In the genomic region with DNA sequence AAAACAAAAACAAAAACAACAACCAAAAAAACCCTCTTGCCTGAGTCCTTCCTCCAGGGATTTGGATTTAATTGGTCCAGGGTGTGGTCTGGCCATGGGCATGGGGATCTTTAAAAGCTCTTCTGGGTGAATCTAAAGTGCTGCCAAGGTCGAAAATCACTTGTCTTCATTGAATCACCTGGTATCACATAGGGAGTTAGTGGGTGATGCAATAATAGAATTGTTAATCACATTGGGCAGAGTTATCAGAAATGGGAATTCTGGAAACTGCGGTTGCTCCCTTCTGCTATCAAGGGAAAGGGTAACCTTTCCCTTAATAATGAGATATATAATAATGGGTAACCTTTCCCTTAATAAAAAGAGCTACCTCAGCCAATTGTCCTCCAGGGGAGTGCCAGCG, we compare ENCODE assay signal across 2 cellular contexts.
A peak's percentile ranks its signal among the peaks of the same experiment; 100 is the strongest.
TF ChIP-seq lines count a peak whose summit lies in the region.

No MANE protein-coding gene starts in this region.

TF ChIP-seq in IMR-90, 13 proteins besides CTCF, POLR2A, EP300 and RAD21:
- TF ChIP-seq RFX5 (IDR thresholded peaks at IDR 0.05; ENCODE audit: low read depth, low read length) (no peak), MAZ (IDR thresholded peaks at IDR 0.05; ENCODE audit: borderline replicate concordance, low read depth, low read length) (no peak), NFE2L2 (IDR thresholded peaks at IDR 0.05; ENCODE audit: low read depth, low read length) (no peak), MAFK (IDR thresholded peaks at IDR 0.05; ENCODE audit: low read depth, low read length) (no peak), BHLHE40 (IDR thresholded peaks at IDR 0.05; ENCODE audit: low read depth, low read length) (no peak), CEBPB (IDR thresholded peaks at IDR 0.05; ENCODE audit: low read depth, low read length) (peak; percentile 50), FOS (IDR thresholded peaks at IDR 0.05; ENCODE audit: low read depth, low read length) (no peak)
- TF ChIP-seq, protein P1, sequence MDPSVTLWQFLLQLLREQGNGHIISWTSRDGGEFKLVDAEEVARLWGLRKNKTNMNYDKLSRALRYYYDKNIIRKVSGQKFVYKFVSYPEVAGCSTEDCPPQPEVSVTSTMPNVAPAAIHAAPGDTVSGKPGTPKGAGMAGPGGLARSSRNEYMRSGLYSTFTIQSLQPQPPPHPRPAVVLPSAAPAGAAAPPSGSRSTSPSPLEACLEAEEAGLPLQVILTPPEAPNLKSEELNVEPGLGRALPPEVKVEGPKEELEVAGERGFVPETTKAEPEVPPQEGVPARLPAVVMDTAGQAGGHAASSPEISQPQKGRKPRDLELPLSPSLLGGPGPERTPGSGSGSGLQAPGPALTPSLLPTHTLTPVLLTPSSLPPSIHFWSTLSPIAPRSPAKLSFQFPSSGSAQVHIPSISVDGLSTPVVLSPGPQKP (IDR thresholded peaks at IDR 0.05; ENCODE audit: borderline replicate concordance, low read depth, low read length): no peak

TF ChIP-seq in HepG2, 621 proteins besides CTCF, POLR2A, EP300 and RAD21:
- TF ChIP-seq MAFK (conservative IDR thresholded peaks at IDR 0.05 in 1 of 2, IDR thresholded peaks at IDR 0.05 in 1 of 2; ENCODE audit: low read length in 2 of 2): peak in 1 of 2 experiments; percentile 31; a peak in 2 of 4 replicates
- no peak for TF ChIP-seq RBFOX2 (IDR thresholded peaks at IDR 0.05; ENCODE audit: low read depth, low read length)
- TF ChIP-seq, protein P2, sequence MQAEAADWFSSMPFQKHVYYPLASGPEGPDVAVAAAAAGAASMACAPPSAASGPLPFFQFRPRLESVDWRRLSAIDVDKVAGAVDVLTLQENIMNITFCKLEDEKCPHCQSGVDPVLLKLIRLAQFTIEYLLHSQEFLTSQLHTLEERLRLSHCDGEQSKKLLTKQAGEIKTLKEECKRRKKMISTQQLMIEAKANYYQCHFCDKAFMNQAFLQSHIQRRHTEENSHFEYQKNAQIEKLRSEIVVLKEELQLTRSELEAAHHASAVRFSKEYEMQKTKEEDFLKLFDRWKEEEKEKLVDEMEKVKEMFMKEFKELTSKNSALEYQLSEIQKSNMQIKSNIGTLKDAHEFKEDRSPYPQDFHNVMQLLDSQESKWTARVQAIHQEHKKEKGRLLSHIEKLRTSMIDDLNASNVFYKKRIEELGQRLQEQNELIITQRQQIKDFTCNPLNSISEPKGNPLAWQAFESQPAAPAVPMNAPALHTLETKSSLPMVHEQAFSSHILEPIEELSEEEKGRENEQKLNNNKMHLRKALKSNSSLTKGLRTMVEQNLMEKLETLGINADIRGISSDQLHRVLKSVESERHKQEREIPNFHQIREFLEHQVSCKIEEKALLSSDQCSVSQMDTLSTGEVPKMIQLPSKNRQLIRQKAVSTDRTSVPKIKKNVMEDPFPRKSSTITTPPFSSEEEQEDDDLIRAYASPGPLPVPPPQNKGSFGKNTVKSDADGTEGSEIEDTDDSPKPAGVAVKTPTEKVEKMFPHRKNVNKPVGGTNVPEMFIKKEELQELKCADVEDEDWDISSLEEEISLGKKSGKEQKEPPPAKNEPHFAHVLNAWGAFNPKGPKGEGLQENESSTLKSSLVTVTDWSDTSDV (CRISPR knock-in tag; IDR thresholded peaks at IDR 0.05): no peak
- TF ChIP-seq XRCC5 (optimal IDR thresholded peaks at IDR 0.05; ENCODE audit: low read length): no peak
- no peak for TF ChIP-seq RFXAP (CRISPR knock-in tag; IDR thresholded peaks at IDR 0.05; ENCODE audit: borderline replicate concordance)
- peak; percentile 46; the same call in 1 of the 2 replicates for TF ChIP-seq CEBPB (IDR thresholded peaks at IDR 0.05; ENCODE audit: borderline replicate concordance, low read depth, low read length)
- TF ChIP-seq, protein P3, sequence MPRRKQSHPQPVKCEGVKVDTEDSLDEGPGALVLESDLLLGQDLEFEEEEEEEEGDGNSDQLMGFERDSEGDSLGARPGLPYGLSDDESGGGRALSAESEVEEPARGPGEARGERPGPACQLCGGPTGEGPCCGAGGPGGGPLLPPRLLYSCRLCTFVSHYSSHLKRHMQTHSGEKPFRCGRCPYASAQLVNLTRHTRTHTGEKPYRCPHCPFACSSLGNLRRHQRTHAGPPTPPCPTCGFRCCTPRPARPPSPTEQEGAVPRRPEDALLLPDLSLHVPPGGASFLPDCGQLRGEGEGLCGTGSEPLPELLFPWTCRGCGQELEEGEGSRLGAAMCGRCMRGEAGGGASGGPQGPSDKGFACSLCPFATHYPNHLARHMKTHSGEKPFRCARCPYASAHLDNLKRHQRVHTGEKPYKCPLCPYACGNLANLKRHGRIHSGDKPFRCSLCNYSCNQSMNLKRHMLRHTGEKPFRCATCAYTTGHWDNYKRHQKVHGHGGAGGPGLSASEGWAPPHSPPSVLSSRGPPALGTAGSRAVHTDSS (CRISPR knock-in tag; conservative IDR thresholded peaks at IDR 0.05): no peak
- no peak for TF ChIP-seq TARDBP (CRISPR knock-in tag; IDR thresholded peaks at IDR 0.05)
- TF ChIP-seq, protein P4, sequence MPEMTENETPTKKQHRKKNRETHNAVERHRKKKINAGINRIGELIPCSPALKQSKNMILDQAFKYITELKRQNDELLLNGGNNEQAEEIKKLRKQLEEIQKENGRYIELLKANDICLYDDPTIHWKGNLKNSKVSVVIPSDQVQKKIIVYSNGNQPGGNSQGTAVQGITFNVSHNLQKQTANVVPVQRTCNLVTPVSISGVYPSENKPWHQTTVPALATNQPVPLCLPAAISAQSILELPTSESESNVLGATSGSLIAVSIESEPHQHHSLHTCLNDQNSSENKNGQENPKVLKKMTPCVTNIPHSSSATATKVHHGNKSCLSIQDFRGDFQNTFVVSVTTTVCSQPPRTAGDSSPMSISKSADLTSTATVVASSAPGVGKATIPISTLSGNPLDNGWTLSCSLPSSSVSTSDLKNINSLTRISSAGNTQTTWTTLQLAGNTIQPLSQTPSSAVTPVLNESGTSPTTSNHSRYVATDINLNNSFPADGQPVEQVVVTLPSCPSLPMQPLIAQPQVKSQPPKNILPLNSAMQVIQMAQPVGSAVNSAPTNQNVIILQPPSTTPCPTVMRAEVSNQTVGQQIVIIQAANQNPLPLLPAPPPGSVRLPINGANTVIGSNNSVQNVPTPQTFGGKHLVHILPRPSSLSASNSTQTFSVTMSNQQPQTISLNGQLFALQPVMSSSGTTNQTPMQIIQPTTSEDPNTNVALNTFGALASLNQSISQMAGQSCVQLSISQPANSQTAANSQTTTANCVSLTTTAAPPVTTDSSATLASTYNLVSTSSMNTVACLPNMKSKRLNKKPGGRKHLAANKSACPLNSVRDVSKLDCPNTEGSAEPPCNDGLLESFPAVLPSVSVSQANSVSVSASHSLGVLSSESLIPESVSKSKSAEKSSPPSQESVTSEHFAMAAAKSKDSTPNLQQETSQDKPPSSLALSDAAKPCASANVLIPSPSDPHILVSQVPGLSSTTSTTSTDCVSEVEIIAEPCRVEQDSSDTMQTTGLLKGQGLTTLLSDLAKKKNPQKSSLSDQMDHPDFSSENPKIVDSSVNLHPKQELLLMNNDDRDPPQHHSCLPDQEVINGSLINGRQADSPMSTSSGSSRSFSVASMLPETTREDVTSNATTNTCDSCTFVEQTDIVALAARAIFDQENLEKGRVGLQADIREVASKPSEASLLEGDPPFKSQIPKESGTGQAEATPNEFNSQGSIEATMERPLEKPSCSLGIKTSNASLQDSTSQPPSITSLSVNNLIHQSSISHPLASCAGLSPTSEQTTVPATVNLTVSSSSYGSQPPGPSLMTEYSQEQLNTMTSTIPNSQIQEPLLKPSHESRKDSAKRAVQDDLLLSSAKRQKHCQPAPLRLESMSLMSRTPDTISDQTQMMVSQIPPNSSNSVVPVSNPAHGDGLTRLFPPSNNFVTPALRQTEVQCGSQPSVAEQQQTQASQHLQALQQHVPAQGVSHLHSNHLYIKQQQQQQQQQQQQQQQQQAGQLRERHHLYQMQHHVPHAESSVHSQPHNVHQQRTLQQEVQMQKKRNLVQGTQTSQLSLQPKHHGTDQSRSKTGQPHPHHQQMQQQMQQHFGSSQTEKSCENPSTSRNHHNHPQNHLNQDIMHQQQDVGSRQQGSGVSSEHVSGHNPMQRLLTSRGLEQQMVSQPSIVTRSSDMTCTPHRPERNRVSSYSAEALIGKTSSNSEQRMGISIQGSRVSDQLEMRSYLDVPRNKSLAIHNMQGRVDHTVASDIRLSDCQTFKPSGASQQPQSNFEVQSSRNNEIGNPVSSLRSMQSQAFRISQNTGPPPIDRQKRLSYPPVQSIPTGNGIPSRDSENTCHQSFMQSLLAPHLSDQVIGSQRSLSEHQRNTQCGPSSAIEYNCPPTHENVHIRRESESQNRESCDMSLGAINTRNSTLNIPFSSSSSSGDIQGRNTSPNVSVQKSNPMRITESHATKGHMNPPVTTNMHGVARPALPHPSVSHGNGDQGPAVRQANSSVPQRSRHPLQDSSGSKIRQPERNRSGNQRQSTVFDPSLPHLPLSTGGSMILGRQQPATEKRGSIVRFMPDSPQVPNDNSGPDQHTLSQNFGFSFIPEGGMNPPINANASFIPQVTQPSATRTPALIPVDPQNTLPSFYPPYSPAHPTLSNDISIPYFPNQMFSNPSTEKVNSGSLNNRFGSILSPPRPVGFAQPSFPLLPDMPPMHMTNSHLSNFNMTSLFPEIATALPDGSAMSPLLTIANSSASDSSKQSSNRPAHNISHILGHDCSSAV (CRISPR knock-in tag; IDR thresholded peaks at IDR 0.05; ENCODE audit: borderline replicate concordance): no peak
- TF ChIP-seq, protein P5, sequence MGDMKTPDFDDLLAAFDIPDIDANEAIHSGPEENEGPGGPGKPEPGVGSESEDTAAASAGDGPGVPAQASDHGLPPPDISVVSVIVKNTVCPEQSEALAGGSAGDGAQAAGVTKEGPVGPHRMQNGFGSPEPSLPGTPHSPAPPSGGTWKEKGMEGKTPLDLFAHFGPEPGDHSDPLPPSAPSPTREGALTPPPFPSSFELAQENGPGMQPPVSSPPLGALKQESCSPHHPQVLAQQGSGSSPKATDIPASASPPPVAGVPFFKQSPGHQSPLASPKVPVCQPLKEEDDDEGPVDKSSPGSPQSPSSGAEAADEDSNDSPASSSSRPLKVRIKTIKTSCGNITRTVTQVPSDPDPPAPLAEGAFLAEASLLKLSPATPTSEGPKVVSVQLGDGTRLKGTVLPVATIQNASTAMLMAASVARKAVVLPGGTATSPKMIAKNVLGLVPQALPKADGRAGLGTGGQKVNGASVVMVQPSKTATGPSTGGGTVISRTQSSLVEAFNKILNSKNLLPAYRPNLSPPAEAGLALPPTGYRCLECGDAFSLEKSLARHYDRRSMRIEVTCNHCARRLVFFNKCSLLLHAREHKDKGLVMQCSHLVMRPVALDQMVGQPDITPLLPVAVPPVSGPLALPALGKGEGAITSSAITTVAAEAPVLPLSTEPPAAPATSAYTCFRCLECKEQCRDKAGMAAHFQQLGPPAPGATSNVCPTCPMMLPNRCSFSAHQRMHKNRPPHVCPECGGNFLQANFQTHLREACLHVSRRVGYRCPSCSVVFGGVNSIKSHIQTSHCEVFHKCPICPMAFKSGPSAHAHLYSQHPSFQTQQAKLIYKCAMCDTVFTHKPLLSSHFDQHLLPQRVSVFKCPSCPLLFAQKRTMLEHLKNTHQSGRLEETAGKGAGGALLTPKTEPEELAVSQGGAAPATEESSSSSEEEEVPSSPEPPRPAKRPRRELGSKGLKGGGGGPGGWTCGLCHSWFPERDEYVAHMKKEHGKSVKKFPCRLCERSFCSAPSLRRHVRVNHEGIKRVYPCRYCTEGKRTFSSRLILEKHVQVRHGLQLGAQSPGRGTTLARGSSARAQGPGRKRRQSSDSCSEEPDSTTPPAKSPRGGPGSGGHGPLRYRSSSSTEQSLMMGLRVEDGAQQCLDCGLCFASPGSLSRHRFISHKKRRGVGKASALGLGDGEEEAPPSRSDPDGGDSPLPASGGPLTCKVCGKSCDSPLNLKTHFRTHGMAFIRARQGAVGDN (CRISPR knock-in tag; IDR thresholded peaks at IDR 0.05): no peak
- TF ChIP-seq TEAD2 (CRISPR knock-in tag; IDR thresholded peaks at IDR 0.05): no peak
- 0 out of 2 replicates have a peak, but pooled peaks have one; percentile 19 for TF ChIP-seq ATF7 (IDR thresholded peaks at IDR 0.05)
- TF ChIP-seq ATF7 (CRISPR knock-in tag; IDR thresholded peaks at IDR 0.05): no peak
- no peak for TF ChIP-seq TAF1 (CRISPR knock-in tag; IDR thresholded peaks at IDR 0.05)
- TF ChIP-seq, protein P6, sequence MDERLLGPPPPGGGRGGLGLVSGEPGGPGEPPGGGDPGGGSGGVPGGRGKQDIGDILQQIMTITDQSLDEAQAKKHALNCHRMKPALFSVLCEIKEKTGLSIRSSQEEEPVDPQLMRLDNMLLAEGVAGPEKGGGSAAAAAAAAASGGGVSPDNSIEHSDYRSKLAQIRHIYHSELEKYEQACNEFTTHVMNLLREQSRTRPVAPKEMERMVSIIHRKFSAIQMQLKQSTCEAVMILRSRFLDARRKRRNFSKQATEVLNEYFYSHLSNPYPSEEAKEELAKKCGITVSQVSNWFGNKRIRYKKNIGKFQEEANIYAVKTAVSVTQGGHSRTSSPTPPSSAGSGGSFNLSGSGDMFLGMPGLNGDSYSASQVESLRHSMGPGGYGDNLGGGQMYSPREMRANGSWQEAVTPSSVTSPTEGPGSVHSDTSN (CRISPR knock-in tag; IDR thresholded peaks at IDR 0.05): no peak
- TF ChIP-seq SP140L (CRISPR knock-in tag; IDR thresholded peaks at IDR 0.05; ENCODE audit: borderline replicate concordance): no peak
- no peak for TF ChIP-seq ZNF850 (CRISPR knock-in tag; conservative IDR thresholded peaks at IDR 0.05)
- TF ChIP-seq ZNF251 (CRISPR knock-in tag; IDR thresholded peaks at IDR 0.05): no peak
- no peak for TF ChIP-seq ZNF24 (IDR thresholded peaks at IDR 0.05)
- TF ChIP-seq ZNF564 (CRISPR knock-in tag; IDR thresholded peaks at IDR 0.05): no peak
- no peak for TF ChIP-seq ZSCAN25 (CRISPR knock-in tag; IDR thresholded peaks at IDR 0.05)
- TF ChIP-seq ZNF207 (IDR thresholded peaks at IDR 0.05; ENCODE audit: borderline replicate concordance): no peak
- TF ChIP-seq, protein P7, sequence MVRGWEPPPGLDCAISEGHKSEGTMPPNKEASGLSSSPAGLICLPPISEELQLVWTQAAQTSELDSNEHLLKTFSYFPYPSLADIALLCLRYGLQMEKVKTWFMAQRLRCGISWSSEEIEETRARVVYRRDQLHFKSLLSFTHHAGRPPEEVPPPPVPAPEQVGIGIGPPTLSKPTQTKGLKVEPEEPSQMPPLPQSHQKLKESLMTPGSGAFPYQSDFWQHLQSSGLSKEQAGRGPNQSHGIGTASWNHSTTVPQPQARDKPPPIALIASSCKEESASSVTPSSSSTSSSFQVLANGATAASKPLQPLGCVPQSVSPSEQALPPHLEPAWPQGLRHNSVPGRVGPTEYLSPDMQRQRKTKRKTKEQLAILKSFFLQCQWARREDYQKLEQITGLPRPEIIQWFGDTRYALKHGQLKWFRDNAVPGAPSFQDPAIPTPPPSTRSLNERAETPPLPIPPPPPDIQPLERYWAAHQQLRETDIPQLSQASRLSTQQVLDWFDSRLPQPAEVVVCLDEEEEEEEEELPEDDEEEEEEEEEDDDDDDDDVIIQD (CRISPR knock-in tag; IDR thresholded peaks at IDR 0.05; ENCODE audit: low read depth): no peak
- TF ChIP-seq ZNF460 (CRISPR knock-in tag; IDR thresholded peaks at IDR 0.05; ENCODE audit: borderline replicate concordance): no peak
TF ChIP-seq in HepG2: peak in this region for 3.
